ENCODE assay signal across 30 cellular contexts in the genomic region with DNA sequence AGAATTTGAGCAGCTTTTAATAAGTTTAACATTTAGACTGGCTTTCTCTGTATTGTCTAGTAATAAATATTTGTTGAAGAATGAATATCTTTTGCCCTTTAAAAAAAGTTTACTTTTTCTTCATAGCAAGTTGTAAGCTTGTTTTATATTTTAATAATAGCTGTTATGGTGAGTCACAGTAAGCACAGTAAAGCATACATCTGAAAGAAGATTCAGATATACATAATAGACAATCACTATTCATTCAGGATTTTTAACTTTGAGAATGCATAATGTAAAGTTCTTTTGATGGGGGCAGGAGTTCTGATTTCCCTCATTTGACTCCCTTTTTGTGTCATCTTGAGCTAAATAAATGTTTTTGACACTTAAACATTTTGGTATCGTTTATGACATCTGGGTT.
"Had no signal": no experiment of that assay in that cellular context is flagged by ENCODE, and none has a peak within 500 bp of the region (broad histone marks: within the 10 kb centered on the region; RNA-seq: fewer than 3 reads in every experiment).

No MANE protein-coding gene starts in this region.

- DNase-seq: activated B cell treated with CpG ODN at 0.5 μM for 24 hours; activated CD4-positive, alpha-beta memory T cell treated with anti-CD3 and anti-CD28 coated beads for 36 hours; activated CD4-positive, alpha-beta T cell treated with anti-CD3 and anti-CD28 coated beads for 4 hours; activated CD4-positive, alpha-beta T cell treated with anti-CD3 and anti-CD28 coated beads, Interleukin-2, amount 10 ng/mL, durations not matched to agents 24 days and 14 days; activated CD4-positive, alpha-beta T cell treated with anti-CD3 and anti-CD28 coated beads, Interleukin-2, amount 50 U/mL, for 1 hour; activated CD4-positive, alpha-beta T cell treated with anti-CD3 and anti-CD28 coated beads, Interleukin-2, amount 50 U/mL, for 4 hours; activated CD4-positive, CD25-positive, alpha-beta regulatory T cell treated with anti-CD3 and anti-CD28 coated beads, Interleukin-2, amount 50 U/mL, for 72 hours; activated CD8-positive, alpha-beta memory T cell treated with anti-CD3 and anti-CD28 coated beads, Interleukin-2, amount 50 U/mL, for 4 hours; activated CD8-positive, alpha-beta T cell treated with anti-CD3 and anti-CD28 coated beads for 36 hours; activated effector memory CD4-positive, alpha-beta T cell treated with anti-CD3 and anti-CD28 coated beads, Interleukin-2, amount 50 U/mL, for 16 hours; activated gamma-delta T cell treated with Interleukin-2 at 50 U/mL for 16 hours; activated naive CD4-positive, alpha-beta T cell; activated naive CD4-positive, alpha-beta T cell treated with anti-CD3 and anti-CD28 coated beads for 36 hours; activated naive CD4-positive, alpha-beta T cell treated with anti-CD3 and anti-CD28 coated beads, Interleukin-2, amount 50 U/mL, for 16 hours; activated naive CD8-positive, alpha-beta T cell treated with anti-CD3 and anti-CD28 coated beads for 36 hours; activated T-cell treated with anti-CD3 and anti-CD28 coated beads, Interleukin-2, amount 50 U/mL, for 24 hours; activated T-cell treated with anti-CD3 and anti-CD28 coated beads, Interleukin-2, amount 50 U/mL, for 48 hours; adrenal gland; amniotic stem cell; aorta; body of pancreas; brain microvascular endothelial cell; central memory CD4-positive, alpha-beta T cell; T-helper 1 cell; T-helper 2 cell; T-helper 9 cell had no signal

- ATAC-seq: activated CD8-positive, alpha-beta T cell treated with anti-CD3 and anti-CD28 coated beads for 36 hours; activated naive CD4-positive, alpha-beta T cell treated with anti-CD3 and anti-CD28 coated beads, Interleukin-2, amount 50 U/mL, for 72 hours; activated T-helper 17 cell treated with anti-CD3 and anti-CD28 coated beads, Interleukin-2, amount 50 U/mL, for 72 hours; body of pancreas had no signal

- H3K9me3 ChIP-seq: adrenal gland, body of pancreas, breast epithelium had no signal

- H3K27me3 ChIP-seq: adrenal gland, body of pancreas, brain microvascular endothelial cell, breast epithelium had no signal

- H3K4me1 ChIP-seq: adrenal gland, body of pancreas, breast epithelium had no signal

- H3K27ac ChIP-seq: adrenal gland, body of pancreas, brain microvascular endothelial cell, breast epithelium, VCaP had no signal

- H3K36me3 ChIP-seq: adrenal gland, breast epithelium had no signal

- H3K4me3 ChIP-seq: adrenal gland, breast epithelium had no signal
